Comparison of ENCODE assay signal across 8 cellular contexts in genomic region chr5:118603278-118603677, GRCh38.
"Had no signal": no experiment of that assay in that cellular context is flagged by ENCODE, and none has a peak within 500 bp of the region (broad histone marks: within the 10 kb centered on the region; RNA-seq: fewer than 3 reads in every experiment).

No MANE protein-coding gene starts in this region.

- DNase-seq: IMR-90, KBM-7, KG1 had no signal

- H3K27me3 Mint-ChIP-seq: IgD-negative memory B cell had no signal

- ATAC-seq: HepG2, K562 had no signal

- H3K4me2 ChIP-seq: KMS-11 had no signal

- H3K36me3 Mint-ChIP-seq: IgD-negative memory B cell had no signal

- H3K27ac Mint-ChIP-seq: IgD-negative memory B cell had no signal

- H3K27ac ChIP-seq: HL-60, KMS-11 had no signal

- H3K4me3 ChIP-seq: K562 had no signal

- H3K4me3 Mint-ChIP-seq: IgD-negative memory B cell had no signal

- H3K4me1 Mint-ChIP-seq: IgD-negative memory B cell had no signal
